In the genomic region with DNA sequence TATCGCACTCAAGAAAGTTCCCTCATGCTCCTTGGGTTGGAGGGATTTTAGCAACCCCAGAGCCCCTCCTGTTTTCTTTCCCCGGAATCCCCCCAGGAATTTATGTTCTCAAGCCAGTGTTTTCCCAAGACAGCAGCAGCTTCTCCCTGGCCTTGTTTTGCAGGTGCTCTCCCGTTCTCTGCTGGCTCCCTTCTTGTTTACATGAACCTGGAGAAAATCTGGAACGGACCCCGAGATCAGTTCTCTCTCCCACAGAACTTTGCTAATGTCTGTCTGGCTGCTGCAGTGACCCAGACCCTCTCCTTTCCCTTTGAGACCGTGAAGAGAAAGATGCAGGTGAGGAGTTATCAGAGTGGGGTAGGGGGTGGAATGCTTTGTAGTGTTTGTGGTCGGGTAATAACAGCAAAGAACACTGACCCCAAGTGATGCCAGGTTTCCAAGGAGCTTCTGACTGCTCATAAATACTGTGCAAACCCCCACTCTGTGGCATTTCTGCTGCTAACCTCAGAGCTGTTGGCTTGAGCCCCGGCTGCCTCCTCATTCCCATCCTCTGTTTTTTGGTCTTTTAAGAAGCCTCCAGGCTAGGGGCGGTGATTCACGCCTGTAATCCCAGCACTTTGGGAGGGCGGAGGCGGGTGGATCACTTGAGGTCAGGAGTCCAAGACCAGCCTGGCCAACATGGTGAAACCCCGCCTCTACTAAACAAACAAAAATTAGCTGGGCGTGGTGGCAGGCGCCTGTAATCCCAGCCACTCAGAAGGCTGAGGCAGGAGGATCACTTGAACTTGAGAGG, we compare ENCODE assay signal across 1 cellular context.
TF ChIP-seq lines count a peak whose summit lies in the region.

No MANE protein-coding gene starts in this region.

TF ChIP-seq in HepG2, 621 proteins besides CTCF, POLR2A, EP300 and RAD21 (continues in another document):
- TF ChIP-seq SOX6 (IDR thresholded peaks at IDR 0.05) (no peak), SOX6 (CRISPR knock-in tag; IDR thresholded peaks at IDR 0.05) (peak; percentile 42; the same call in 1 of the 2 replicates), CREB1 (IDR thresholded peaks at IDR 0.05) (no peak), CREB1 (CRISPR knock-in tag; IDR thresholded peaks at IDR 0.05) (peak; percentile 20; the same call in 1 of the 2 replicates), ZNF460 (CRISPR knock-in tag; IDR thresholded peaks at IDR 0.05; ENCODE audit: borderline replicate concordance) (no peak), RXRA (CRISPR knock-in tag; IDR thresholded peaks at IDR 0.05) (peak; percentile 51), ZNF879 (CRISPR knock-in tag; IDR thresholded peaks at IDR 0.05) (no peak), FOXC1 (CRISPR knock-in tag; IDR thresholded peaks at IDR 0.05; ENCODE audit: borderline replicate concordance) (0 out of 2 replicates have a peak, but pooled peaks have one; percentile 33), ZGPAT (CRISPR knock-in tag; IDR thresholded peaks at IDR 0.05) (peak; percentile 50; the same call in 1 of the 2 replicates), TBX2 (CRISPR knock-in tag; IDR thresholded peaks at IDR 0.05; ENCODE audit: borderline replicate concordance) (no peak; the same call in 1 of the 2 replicates), FOXA3 (CRISPR knock-in tag; IDR thresholded peaks at IDR 0.05) (0 out of 2 replicates have a peak, but pooled peaks have one; percentile 25), HOXA9 (CRISPR knock-in tag; IDR thresholded peaks at IDR 0.05; ENCODE audit: borderline replicate concordance) (no peak), MED1 (CRISPR knock-in tag; IDR thresholded peaks at IDR 0.05) (0 out of 2 replicates have a peak, but pooled peaks have one; percentile 28), ZFP36L1 (CRISPR knock-in tag; IDR thresholded peaks at IDR 0.05) (no peak), NR2F6 (IDR thresholded peaks at IDR 0.05) (no peak), NR2F6 (CRISPR knock-in tag; IDR thresholded peaks at IDR 0.05) (peak; percentile 28; the same call in 1 of the 2 replicates), JUND (CRISPR knock-in tag; IDR thresholded peaks at IDR 0.05) (no peak), ZNF280B (CRISPR knock-in tag; IDR thresholded peaks at IDR 0.05; ENCODE audit: borderline replicate concordance) (no peak), RBFOX2 (IDR thresholded peaks at IDR 0.05; ENCODE audit: low read depth, low read length) (no peak), ZNF276 (CRISPR knock-in tag; IDR thresholded peaks at IDR 0.05; ENCODE audit: low read depth) (no peak), SUZ12 (IDR thresholded peaks at IDR 0.05; ENCODE audit: low read depth, low read length) (no peak), PAF1 (CRISPR knock-in tag; IDR thresholded peaks at IDR 0.05) (no peak), RFXANK (CRISPR knock-in tag; IDR thresholded peaks at IDR 0.05) (no peak), MEIS2 (CRISPR knock-in tag; IDR thresholded peaks at IDR 0.05) (no peak), FOXK2 (IDR thresholded peaks at IDR 0.05) (no peak), FOSL2 (CRISPR knock-in tag; IDR thresholded peaks at IDR 0.05) (peak; percentile 60; the same call in 1 of the 2 replicates), MAFK (conservative IDR thresholded peaks at IDR 0.05 in 1 of 2, IDR thresholded peaks at IDR 0.05 in 1 of 2; ENCODE audit: low read length in 2 of 2) (no peak), SALL1 (CRISPR knock-in tag; IDR thresholded peaks at IDR 0.05) (peak; percentile 62), MIER3 (CRISPR knock-in tag; IDR thresholded peaks at IDR 0.05; ENCODE audit: borderline replicate concordance) (no peak), SP140L (CRISPR knock-in tag; IDR thresholded peaks at IDR 0.05; ENCODE audit: borderline replicate concordance) (no peak)
- TF ChIP-seq, protein P1, sequence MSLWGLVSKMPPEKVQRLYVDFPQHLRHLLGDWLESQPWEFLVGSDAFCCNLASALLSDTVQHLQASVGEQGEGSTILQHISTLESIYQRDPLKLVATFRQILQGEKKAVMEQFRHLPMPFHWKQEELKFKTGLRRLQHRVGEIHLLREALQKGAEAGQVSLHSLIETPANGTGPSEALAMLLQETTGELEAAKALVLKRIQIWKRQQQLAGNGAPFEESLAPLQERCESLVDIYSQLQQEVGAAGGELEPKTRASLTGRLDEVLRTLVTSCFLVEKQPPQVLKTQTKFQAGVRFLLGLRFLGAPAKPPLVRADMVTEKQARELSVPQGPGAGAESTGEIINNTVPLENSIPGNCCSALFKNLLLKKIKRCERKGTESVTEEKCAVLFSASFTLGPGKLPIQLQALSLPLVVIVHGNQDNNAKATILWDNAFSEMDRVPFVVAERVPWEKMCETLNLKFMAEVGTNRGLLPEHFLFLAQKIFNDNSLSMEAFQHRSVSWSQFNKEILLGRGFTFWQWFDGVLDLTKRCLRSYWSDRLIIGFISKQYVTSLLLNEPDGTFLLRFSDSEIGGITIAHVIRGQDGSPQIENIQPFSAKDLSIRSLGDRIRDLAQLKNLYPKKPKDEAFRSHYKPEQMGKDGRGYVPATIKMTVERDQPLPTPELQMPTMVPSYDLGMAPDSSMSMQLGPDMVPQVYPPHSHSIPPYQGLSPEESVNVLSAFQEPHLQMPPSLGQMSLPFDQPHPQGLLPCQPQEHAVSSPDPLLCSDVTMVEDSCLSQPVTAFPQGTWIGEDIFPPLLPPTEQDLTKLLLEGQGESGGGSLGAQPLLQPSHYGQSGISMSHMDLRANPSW (CRISPR knock-in tag; IDR thresholded peaks at IDR 0.05; ENCODE audit: borderline replicate concordance): no peak
- TF ChIP-seq, protein P2, sequence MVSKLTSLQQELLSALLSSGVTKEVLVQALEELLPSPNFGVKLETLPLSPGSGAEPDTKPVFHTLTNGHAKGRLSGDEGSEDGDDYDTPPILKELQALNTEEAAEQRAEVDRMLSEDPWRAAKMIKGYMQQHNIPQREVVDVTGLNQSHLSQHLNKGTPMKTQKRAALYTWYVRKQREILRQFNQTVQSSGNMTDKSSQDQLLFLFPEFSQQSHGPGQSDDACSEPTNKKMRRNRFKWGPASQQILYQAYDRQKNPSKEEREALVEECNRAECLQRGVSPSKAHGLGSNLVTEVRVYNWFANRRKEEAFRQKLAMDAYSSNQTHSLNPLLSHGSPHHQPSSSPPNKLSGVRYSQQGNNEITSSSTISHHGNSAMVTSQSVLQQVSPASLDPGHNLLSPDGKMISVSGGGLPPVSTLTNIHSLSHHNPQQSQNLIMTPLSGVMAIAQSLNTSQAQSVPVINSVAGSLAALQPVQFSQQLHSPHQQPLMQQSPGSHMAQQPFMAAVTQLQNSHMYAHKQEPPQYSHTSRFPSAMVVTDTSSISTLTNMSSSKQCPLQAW (CRISPR knock-in tag; IDR thresholded peaks at IDR 0.05): no peak
- TF ChIP-seq, protein P3, sequence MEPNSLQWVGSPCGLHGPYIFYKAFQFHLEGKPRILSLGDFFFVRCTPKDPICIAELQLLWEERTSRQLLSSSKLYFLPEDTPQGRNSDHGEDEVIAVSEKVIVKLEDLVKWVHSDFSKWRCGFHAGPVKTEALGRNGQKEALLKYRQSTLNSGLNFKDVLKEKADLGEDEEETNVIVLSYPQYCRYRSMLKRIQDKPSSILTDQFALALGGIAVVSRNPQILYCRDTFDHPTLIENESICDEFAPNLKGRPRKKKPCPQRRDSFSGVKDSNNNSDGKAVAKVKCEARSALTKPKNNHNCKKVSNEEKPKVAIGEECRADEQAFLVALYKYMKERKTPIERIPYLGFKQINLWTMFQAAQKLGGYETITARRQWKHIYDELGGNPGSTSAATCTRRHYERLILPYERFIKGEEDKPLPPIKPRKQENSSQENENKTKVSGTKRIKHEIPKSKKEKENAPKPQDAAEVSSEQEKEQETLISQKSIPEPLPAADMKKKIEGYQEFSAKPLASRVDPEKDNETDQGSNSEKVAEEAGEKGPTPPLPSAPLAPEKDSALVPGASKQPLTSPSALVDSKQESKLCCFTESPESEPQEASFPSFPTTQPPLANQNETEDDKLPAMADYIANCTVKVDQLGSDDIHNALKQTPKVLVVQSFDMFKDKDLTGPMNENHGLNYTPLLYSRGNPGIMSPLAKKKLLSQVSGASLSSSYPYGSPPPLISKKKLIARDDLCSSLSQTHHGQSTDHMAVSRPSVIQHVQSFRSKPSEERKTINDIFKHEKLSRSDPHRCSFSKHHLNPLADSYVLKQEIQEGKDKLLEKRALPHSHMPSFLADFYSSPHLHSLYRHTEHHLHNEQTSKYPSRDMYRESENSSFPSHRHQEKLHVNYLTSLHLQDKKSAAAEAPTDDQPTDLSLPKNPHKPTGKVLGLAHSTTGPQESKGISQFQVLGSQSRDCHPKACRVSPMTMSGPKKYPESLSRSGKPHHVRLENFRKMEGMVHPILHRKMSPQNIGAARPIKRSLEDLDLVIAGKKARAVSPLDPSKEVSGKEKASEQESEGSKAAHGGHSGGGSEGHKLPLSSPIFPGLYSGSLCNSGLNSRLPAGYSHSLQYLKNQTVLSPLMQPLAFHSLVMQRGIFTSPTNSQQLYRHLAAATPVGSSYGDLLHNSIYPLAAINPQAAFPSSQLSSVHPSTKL (CRISPR knock-in tag; IDR thresholded peaks at IDR 0.05): peak; percentile 62
- TF ChIP-seq, protein P4, sequence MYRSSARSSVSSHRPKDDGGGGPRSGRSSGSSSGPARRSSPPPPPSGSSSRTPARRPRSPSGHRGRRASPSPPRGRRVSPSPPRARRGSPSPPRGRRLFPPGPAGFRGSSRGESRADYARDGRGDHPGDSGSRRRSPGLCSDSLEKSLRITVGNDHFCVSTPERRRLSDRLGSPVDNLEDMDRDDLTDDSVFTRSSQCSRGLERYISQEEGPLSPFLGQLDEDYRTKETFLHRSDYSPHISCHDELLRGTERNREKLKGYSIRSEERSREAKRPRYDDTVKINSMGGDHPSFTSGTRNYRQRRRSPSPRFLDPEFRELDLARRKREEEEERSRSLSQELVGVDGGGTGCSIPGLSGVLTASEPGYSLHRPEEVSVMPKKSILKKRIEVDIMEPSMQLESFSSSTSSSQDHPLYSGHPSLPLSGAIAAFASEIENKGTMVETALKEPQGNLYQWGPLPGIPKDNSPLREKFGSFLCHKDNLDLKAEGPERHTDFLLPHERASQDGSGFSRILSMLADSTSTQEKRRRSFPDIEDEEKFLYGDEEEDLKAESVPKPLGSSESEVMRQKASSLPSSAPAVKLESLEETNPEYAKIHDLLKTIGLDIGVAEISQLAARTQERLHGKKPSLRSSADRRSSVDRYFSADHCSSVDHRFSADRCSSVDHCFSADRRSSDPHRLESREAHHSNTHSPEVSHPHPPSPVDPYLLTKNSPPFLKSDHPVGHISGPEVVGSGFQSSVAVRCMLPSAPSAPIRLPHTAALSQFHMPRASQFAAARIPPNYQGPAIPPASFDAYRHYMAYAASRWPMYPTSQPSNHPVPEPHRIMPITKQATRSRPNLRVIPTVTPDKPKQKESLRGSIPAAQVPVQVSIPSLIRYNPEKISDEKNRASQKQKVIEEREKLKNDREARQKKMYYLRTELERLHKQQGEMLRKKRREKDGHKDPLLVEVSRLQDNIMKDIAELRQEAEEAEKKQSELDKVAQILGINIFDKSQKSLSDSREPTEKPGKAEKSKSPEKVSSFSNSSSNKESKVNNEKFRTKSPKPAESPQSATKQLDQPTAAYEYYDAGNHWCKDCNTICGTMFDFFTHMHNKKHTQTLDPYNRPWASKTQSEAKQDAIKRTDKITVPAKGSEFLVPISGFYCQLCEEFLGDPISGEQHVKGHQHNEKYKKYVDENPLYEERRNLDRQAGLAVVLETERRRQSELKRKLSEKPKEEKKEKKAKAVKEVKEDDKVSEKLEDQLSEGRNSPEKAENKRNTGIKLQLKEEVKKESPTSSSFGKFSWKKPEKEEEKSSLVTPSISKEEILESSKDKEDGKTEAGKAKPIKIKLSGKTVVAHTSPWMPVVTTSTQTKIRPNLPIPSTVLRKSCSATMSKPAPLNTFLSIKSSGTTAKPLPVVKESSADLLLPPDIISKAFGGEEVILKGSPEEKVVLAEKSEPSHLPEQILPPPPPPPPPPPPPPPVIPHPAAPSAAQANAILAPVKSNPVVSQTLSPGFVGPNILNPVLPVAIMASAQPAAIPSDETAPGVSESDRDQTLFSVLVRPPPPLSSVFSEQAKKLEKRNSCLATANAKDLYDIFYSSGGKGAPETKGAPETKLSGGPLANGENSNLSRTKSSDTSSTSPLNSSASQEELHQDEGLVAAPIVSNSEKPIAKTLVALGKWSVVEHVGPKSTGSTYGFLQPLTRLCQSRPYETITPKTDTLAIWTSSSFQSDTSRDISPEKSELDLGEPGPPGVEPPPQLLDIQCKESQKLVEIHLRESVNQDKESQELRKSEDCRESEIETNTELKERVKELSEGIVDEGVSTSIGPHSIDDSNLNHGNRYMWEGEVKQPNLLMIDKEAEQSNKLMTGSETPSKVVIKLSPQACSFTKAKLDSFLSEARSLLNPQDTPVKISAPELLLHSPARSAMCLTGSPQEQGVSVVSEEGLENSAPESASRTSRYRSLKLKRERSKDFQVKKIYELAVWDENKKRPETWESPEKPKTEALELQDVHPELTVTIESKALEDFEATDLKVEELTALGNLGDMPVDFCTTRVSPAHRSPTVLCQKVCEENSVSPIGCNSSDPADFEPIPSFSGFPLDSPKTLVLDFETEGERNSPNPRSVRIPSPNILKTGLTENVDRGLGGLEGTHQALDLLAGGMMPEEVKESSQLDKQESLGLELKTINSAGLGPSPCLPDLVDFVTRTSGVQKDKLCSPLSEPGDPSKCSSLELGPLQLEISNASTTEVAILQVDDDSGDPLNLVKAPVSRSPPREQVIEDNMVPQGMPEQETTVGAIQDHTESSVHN (CRISPR knock-in tag; IDR thresholded peaks at IDR 0.05): no peak
